13 cellular contexts compared by ENCODE assay signal in the genomic region with DNA sequence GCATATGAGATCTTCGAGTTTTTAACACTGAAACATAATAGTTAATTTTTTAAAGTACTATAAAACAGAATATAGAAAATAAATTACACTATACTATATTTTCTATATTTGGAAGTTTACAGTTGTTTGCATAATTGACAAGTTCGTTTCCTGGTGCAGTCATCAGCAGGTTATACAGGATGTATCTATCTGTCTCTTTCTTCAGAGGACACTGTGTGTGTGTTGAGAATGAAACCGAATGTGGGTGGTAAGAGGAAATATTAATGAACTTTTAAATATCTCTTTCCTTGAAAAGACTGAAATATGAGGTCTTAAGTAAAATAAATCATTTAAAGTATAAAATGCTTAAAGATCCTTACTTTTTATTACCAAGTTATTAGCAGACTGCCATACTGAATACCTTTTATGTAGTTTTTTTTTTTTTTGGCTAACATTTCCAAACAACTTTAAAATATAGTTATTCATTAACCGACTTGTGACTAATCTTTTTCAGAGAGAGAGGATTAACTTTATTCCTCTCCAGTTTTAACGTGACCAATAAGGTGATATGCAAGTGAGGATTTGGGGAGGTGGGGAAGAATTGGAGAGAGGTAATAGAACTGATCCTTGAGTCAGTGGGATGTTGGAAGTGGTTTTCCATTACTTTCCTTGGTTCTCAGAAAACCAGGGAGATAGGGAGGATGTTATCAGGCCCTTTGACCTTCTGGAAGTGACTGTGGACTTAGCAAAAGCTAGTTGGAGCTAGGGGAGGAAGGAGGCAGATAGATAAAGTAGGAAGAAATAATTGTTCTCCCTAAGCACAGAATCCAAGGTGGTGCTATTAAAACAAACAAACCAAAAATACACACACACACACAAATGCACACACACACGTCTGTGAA.
DNase-seq lines count a peak whose midpoint lies in the region; ATAC-seq and TF ChIP-seq lines count a peak whose summit lies in the region.
"Had no signal": no experiment of that assay in that cellular context is flagged by ENCODE, and none has a peak within 500 bp of the region (broad histone marks: within the 10 kb centered on the region; RNA-seq: fewer than 3 reads in every experiment).

No MANE protein-coding gene starts in this region.

- no peaks in the 10 kb centered on the region for H3K36me3 Mint-ChIP-seq in neural crest cell (ENCODE audit: low read depth)
- no peaks in the 10 kb centered on the region for H3K36me3 Mint-ChIP-seq in activated CD4-positive, alpha-beta memory T cell treated with anti-CD3 and anti-CD28 coated beads, Interleukin-2, amount 10 ng/mL, durations not matched to agents 7 days and 5 days (ENCODE audit: low read depth)

- peak overlapping the region; percentile 89 for H3K27ac Mint-ChIP-seq in neural crest cell (ENCODE audit: unreplicated experiment)
- no peak overlapping the region for H3K27ac Mint-ChIP-seq in activated CD4-positive, alpha-beta memory T cell treated with anti-CD3 and anti-CD28 coated beads, Interleukin-2, amount 10 ng/mL, durations not matched to agents 7 days and 5 days
- H3K27ac Mint-ChIP-seq: activated T-cell treated with anti-CD3 and anti-CD28 coated beads, Interleukin-2, amount 50 U/mL, for 24 hours had no signal

- TF ChIP-seq CTCF in neural crest cell (conservative IDR thresholded peaks at IDR 0.05) = no peak

- peaks cover 54% of the 10 kb centered on the region for H3K4me1 Mint-ChIP-seq in neural crest cell
- H3K4me1 Mint-ChIP-seq in activated CD4-positive, alpha-beta memory T cell treated with anti-CD3 and anti-CD28 coated beads, Interleukin-2, amount 10 ng/mL, durations not matched to agents 7 days and 5 days = no peaks in the 10 kb centered on the region

- H3K27me3 Mint-ChIP-seq in neural crest cell (ENCODE audit: low read depth) = no peaks in the 10 kb centered on the region
- no peaks in the 10 kb centered on the region for H3K27me3 Mint-ChIP-seq in activated CD4-positive, alpha-beta memory T cell treated with anti-CD3 and anti-CD28 coated beads, Interleukin-2, amount 10 ng/mL, durations not matched to agents 7 days and 5 days
- H3K27me3 Mint-ChIP-seq: activated T-cell treated with anti-CD3 and anti-CD28 coated beads, Interleukin-2, amount 50 U/mL, for 24 hours had no signal

- POLR2A ChIA-PET in activated CD4-positive, alpha-beta memory T cell treated with anti-CD3 and anti-CD28 coated beads, Interleukin-2, amount 10 ng/mL, durations not matched to agents 7 days and 5 days (lab: Charles Lee) = no interaction called here

- peak; percentile 72 for ATAC-seq in GM19035 (IDR thresholded peaks at IDR 0.05; ENCODE audit: unreplicated experiment)
- peak; percentile 85 for ATAC-seq in HG02798 (IDR thresholded peaks at IDR 0.05; ENCODE audit: poor library complexity, unreplicated experiment)
- ATAC-seq in Right ventricle myocardium inferior = no peak

- DNase-seq in HuH-7.5 (ENCODE audit: low spot score) (peak; percentile 38), neural crest cell (ENCODE audit: low read depth, low spot score) (no peak), OCI-M2 (lab: John Stamatoyannopoulos, UW; ENCODE audit: unreplicated experiment) (no peak), Right ventricle myocardium inferior (ENCODE audit: missing footprints) (no peak)
- no peak for DNase-seq in activated CD4-positive, alpha-beta T cell treated with anti-CD3 and anti-CD28 coated beads, Interleukin-2, amount 50 U/mL, for 4 hours
- no peak for DNase-seq in activated CD4-positive, alpha-beta memory T cell treated with anti-CD3 and anti-CD28 coated beads, Interleukin-2, amount 10 ng/mL, durations not matched to agents 7 days and 5 days
- DNase-seq: activated T-cell treated with anti-CD3 and anti-CD28 coated beads, Interleukin-2, amount 50 U/mL, for 24 hours; GM23248; Kasumi-1; NCI-H524 treated with DMSO at 0.1 percent for 48 hours; T-helper 2 cell had no signal

- CTCF ChIA-PET in activated CD4-positive, alpha-beta memory T cell treated with anti-CD3 and anti-CD28 coated beads, Interleukin-2, amount 10 ng/mL, durations not matched to agents 7 days and 5 days (lab: Charles Lee) = no interaction called here

- peaks cover 4% of the 10 kb centered on the region for H3K9me3 Mint-ChIP-seq in neural crest cell
- peaks cover 27% of the 10 kb centered on the region for H3K9me3 Mint-ChIP-seq in activated CD4-positive, alpha-beta memory T cell treated with anti-CD3 and anti-CD28 coated beads, Interleukin-2, amount 10 ng/mL, durations not matched to agents 7 days and 5 days

- intact Hi-C loops in Right ventricle myocardium inferior (cut with DNase I) = no loop called here

- H3K4me3 Mint-ChIP-seq in neural crest cell = no peak overlapping the region
- H3K4me3 Mint-ChIP-seq in activated CD4-positive, alpha-beta memory T cell treated with anti-CD3 and anti-CD28 coated beads, Interleukin-2, amount 10 ng/mL, durations not matched to agents 7 days and 5 days = no peak overlapping the region
- H3K4me3 Mint-ChIP-seq: activated T-cell treated with anti-CD3 and anti-CD28 coated beads, Interleukin-2, amount 50 U/mL, for 24 hours had no signal
